In the genomic region with DNA sequence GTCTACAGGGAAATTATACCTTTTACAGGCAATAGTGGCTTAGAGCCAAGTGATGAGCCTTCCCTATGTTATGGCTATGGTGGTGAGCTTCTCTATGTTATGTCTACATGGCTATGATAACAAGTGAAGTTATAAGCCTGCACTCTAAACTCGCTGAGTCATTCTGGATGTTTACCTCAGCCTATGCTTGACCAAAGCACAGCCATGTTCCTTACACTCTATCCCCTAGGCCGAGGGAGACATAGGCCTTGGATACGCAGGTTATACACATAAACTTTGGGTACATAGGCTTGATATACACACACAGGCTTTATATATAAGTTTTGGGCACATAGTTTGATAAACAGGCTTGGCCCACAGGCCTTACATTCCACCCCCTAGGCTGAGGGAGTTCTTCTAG, we compare ENCODE assay signal across 33 cellular contexts.
"Had no signal": no experiment of that assay in that cellular context is flagged by ENCODE, and none has a peak within 500 bp of the region (broad histone marks: within the 10 kb centered on the region; RNA-seq: fewer than 3 reads in every experiment).

No MANE protein-coding gene starts in this region.

- H3K4me1 ChIP-seq: Peyer's patch, SJSA1 had no signal

- H3K36me3 ChIP-seq: Peyer's patch, SJSA1 had no signal

- H3K4me2 ChIP-seq: SK-N-SH had no signal

- H3K9me3 Mint-ChIP-seq: activated B cell treated with CpG ODN at 0.5 μM for 24 hours; activated CD4-positive, alpha-beta memory T cell treated with anti-CD3 and anti-CD28 coated beads, Interleukin-2, amount 10 ng/mL, durations not matched to agents 7 days and 5 days; activated naive CD4-positive, alpha-beta T cell treated with anti-CD3 and anti-CD28 coated beads for 36 hours; activated naive CD8-positive, alpha-beta T cell treated with anti-CD3 and anti-CD28 coated beads, Interleukin-2, amount 50 U/mL, for 24 hours; T-helper 1 cell treated with Interleukin-12 subunit alpha and Interleukin-12 subunit beta and Interleukin-4 antibody, amounts not matched to agents 30 μg/mL and 1 μg/mL, for 36 hours; T-helper 2 cell treated with Interferon-gamma antibody and Interleukin-4, amounts not matched to agents 5 μg/mL and 100 μg/mL, for 36 hours had no signal

- ATAC-seq: activated CD8-positive, alpha-beta memory T cell treated with anti-CD3 and anti-CD28 coated beads, Interleukin-2, amount 10 ng/mL, durations not matched to agents 7 days and 5 days; activated naive CD8-positive, alpha-beta T cell treated with anti-CD3 and anti-CD28 coated beads, Interleukin-2, amount 50 U/mL, for 24 hours; PC-3 had no signal

- H3K27me3 Mint-ChIP-seq: activated B cell treated with CpG ODN at 0.5 μM for 24 hours; activated CD4-positive, alpha-beta memory T cell treated with anti-CD3 and anti-CD28 coated beads, Interleukin-2, amount 10 ng/mL, durations not matched to agents 7 days and 5 days; activated CD8-positive, alpha-beta memory T cell treated with anti-CD3 and anti-CD28 coated beads, Interleukin-2, amount 10 ng/mL, durations not matched to agents 7 days and 5 days; activated naive CD8-positive, alpha-beta T cell; activated naive CD8-positive, alpha-beta T cell treated with anti-CD3 and anti-CD28 coated beads, Interleukin-2, amount 50 U/mL, for 24 hours had no signal

- H3K27ac ChIP-seq: Peyer's patch, SJSA1, VCaP had no signal

- H3K9ac ChIP-seq: SK-N-SH had no signal

- H3K4me3 ChIP-seq: Peyer's patch, SJSA1 had no signal

- H3K9me3 ChIP-seq: Peyer's patch, SJSA1, SK-N-SH had no signal

- H3K27me3 ChIP-seq: Peyer's patch, SJSA1 had no signal

- DNase-seq: activated B cell treated with CpG ODN at 0.5 μM for 24 hours; activated CD4-positive, alpha-beta memory T cell treated with anti-CD3 and anti-CD28 coated beads, Interleukin-2, amount 10 ng/mL, durations not matched to agents 7 days and 5 days; activated CD4-positive, alpha-beta T cell treated with anti-CD3 and anti-CD28 coated beads for 4 hours; activated CD4-positive, CD25-positive, alpha-beta regulatory T cell treated with anti-CD3 and anti-CD28 coated beads, Interleukin-2, amount 50 U/mL, for 72 hours; activated CD8-positive, alpha-beta memory T cell treated with anti-CD3 and anti-CD28 coated beads for 24 hours; activated CD8-positive, alpha-beta memory T cell treated with anti-CD3 and anti-CD28 coated beads, Interleukin-2, amount 10 ng/mL, durations not matched to agents 7 days and 5 days; activated CD8-positive, alpha-beta memory T cell treated with anti-CD3 and anti-CD28 coated beads, Interleukin-2, amount 50 U/mL, for 48 hours; activated gamma-delta T cell; activated naive CD4-positive, alpha-beta T cell treated with anti-CD3 and anti-CD28 coated beads for 36 hours; activated naive CD8-positive, alpha-beta T cell treated with anti-CD3 and anti-CD28 coated beads, Interleukin-2, amount 50 U/mL, for 24 hours; activated T-cell treated with anti-CD3 and anti-CD28 coated beads, Interleukin-2, amount 50 U/mL, for 48 hours; amniotic stem cell; aorta; MM.1S; MV-4-11; NCI-H1092; NCI-H1436 treated with DMSO at 0.1 percent for 48 hours; NCI-H1694 treated with DMSO at 0.1 percent for 48 hours; NCI-H2029; NCI-H510A; NCI-H526; NCI-H748 treated with DMSO at 0.1 percent for 48 hours; NK-92 treated with Interleukin-12 subunit alpha and Interleukin-12 subunit beta, amount 100 ng/mL, for 24 hours; PC-3; Peyer's patch; RPMI8226; SHP77 treated with DMSO at 0.1 percent for 48 hours; SK-N-SH had no signal

- H3K4me1 Mint-ChIP-seq: activated B cell treated with CpG ODN at 0.5 μM for 24 hours; activated naive CD8-positive, alpha-beta T cell treated with anti-CD3 and anti-CD28 coated beads, Interleukin-2, amount 50 U/mL, for 24 hours had no signal

- H3K27ac Mint-ChIP-seq: activated B cell treated with CpG ODN at 0.5 μM for 24 hours; activated CD4-positive, alpha-beta memory T cell treated with anti-CD3 and anti-CD28 coated beads, Interleukin-2, amount 10 ng/mL, durations not matched to agents 7 days and 5 days; activated CD8-positive, alpha-beta memory T cell treated with anti-CD3 and anti-CD28 coated beads, Interleukin-2, amount 10 ng/mL, durations not matched to agents 7 days and 5 days; activated naive CD4-positive, alpha-beta T cell treated with anti-CD3 and anti-CD28 coated beads for 36 hours; activated naive CD8-positive, alpha-beta T cell; activated naive CD8-positive, alpha-beta T cell treated with anti-CD3 and anti-CD28 coated beads, Interleukin-2, amount 50 U/mL, for 24 hours; T-helper 1 cell treated with Interleukin-12 subunit alpha and Interleukin-12 subunit beta and Interleukin-4 antibody, amounts not matched to agents 30 μg/mL and 1 μg/mL, for 36 hours; T-helper 2 cell treated with Interferon-gamma antibody and Interleukin-4, amounts not matched to agents 5 μg/mL and 100 μg/mL, for 36 hours had no signal

- H3K36me3 Mint-ChIP-seq: activated CD8-positive, alpha-beta memory T cell treated with anti-CD3 and anti-CD28 coated beads, Interleukin-2, amount 10 ng/mL, durations not matched to agents 7 days and 5 days had no signal

- H3K4me3 Mint-ChIP-seq: activated B cell treated with CpG ODN at 0.5 μM for 24 hours; activated CD4-positive, alpha-beta memory T cell treated with anti-CD3 and anti-CD28 coated beads, Interleukin-2, amount 10 ng/mL, durations not matched to agents 7 days and 5 days; activated CD8-positive, alpha-beta memory T cell treated with anti-CD3 and anti-CD28 coated beads, Interleukin-2, amount 10 ng/mL, durations not matched to agents 7 days and 5 days; activated naive CD4-positive, alpha-beta T cell treated with anti-CD3 and anti-CD28 coated beads for 36 hours; activated naive CD8-positive, alpha-beta T cell; activated naive CD8-positive, alpha-beta T cell treated with anti-CD3 and anti-CD28 coated beads, Interleukin-2, amount 50 U/mL, for 24 hours; T-helper 1 cell treated with Interleukin-12 subunit alpha and Interleukin-12 subunit beta and Interleukin-4 antibody, amounts not matched to agents 30 μg/mL and 1 μg/mL, for 36 hours; T-helper 2 cell treated with Interferon-gamma antibody and Interleukin-4, amounts not matched to agents 5 μg/mL and 100 μg/mL, for 36 hours had no signal
